In genomic region chr2:36481709-36482108, GRCh38 we compare ENCODE assay signal across 19 cellular contexts.
DNase-seq lines count a peak whose midpoint lies in the region; ATAC-seq and TF ChIP-seq lines count a peak whose summit lies in the region.
"Had no signal": no experiment of that assay in that cellular context is flagged by ENCODE, and none has a peak within 500 bp of the region (broad histone marks: within the 10 kb centered on the region; RNA-seq: fewer than 3 reads in every experiment).

No MANE protein-coding gene starts in this region.

- H2AFZ ChIP-seq in KMS-11 (ENCODE audit: low read depth): no peak overlapping the region

- no peaks in the 10 kb centered on the region for H3K9me3 ChIP-seq in thoracic aorta

- no peak for TF ChIP-seq CTCF in KMS-11 (conservative IDR thresholded peaks at IDR 0.05; ENCODE audit: low read depth, low read length)
- TF ChIP-seq CTCF in WTC11 (IDR thresholded peaks at IDR 0.05): no peak
- TF ChIP-seq CTCF in mesothelial cell of epicardium (IDR thresholded peaks at IDR 0.05; ENCODE audit: unreplicated experiment): no peak
- no peak for TF ChIP-seq CTCF in thoracic aorta (IDR thresholded peaks at IDR 0.05)

- H3K4me3 ChIP-seq in KMS-11 (IDR thresholded peaks at IDR 0.05; ENCODE audit: insufficient read depth, low read depth, low read length): peak overlapping the region; percentile 7
- no peak overlapping the region for H3K4me3 ChIP-seq in thoracic aorta
- H3K4me3 ChIP-seq: spleen had no signal

- no peaks in the 10 kb centered on the region for H3K9me3 Mint-ChIP-seq in WTC11
- no peaks in the 10 kb centered on the region for H3K9me3 Mint-ChIP-seq in mesothelial cell of epicardium
- H3K9me3 Mint-ChIP-seq: natural killer cell had no signal

- H3K4me3 Mint-ChIP-seq in WTC11 (no peak overlapping the region), mesothelial cell of epicardium (no peak overlapping the region)
- H3K4me3 Mint-ChIP-seq: activated naive CD8-positive, alpha-beta T cell treated with anti-CD3 and anti-CD28 coated beads, Interleukin-2, amount 10 ng/mL, durations not matched to agents 7 days and 5 days; CD4-positive, CD25-positive, alpha-beta regulatory T cell; natural killer cell had no signal

- H3K36me3 ChIP-seq in KMS-11 (ENCODE audit: insufficient read depth) (peaks cover 9% of the 10 kb centered on the region; the same call in 1 of the 2 replicates), thoracic aorta (peaks cover 27% of the 10 kb centered on the region)

- H3K27ac ChIP-seq in KMS-11: peak overlapping the region; percentile 97
- peak overlapping the region; percentile 68 to 87 for H3K27ac ChIP-seq in thoracic aorta
- H3K27ac ChIP-seq: spleen had no signal

- peaks cover 72% of the 10 kb centered on the region for H3K4me1 ChIP-seq in KMS-11 (ENCODE audit: low read depth, poor library complexity, severe bottlenecking)
- peaks cover 38 to 72% of the 10 kb centered on the region in 2 donors for H3K4me1 ChIP-seq in thoracic aorta (ENCODE audit: control insufficient read depth in 1 of 2, low read depth in 2 of 2)

- POLR2A ChIA-PET in WTC11 (lab: Charles Lee): no interaction called here

- no peak overlapping the region for H3K9ac ChIP-seq in KMS-11

- peak overlapping the region; percentile 76 for H3K4me2 ChIP-seq in KMS-11

- H3K27me3 Mint-ChIP-seq in WTC11 (ENCODE audit: low read depth) (no peaks in the 10 kb centered on the region), mesothelial cell of epicardium (ENCODE audit: low read depth) (no peaks in the 10 kb centered on the region)
- H3K27me3 Mint-ChIP-seq: activated naive CD8-positive, alpha-beta T cell treated with anti-CD3 and anti-CD28 coated beads, Interleukin-2, amount 10 ng/mL, durations not matched to agents 7 days and 5 days; CD4-positive, CD25-positive, alpha-beta regulatory T cell had no signal

- ATAC-seq in WTC11 (no peak), thoracic aorta (ENCODE audit: insufficient number of reproducible peaks, low FRiP score, low read depth) (no peak), HG03378 (IDR thresholded peaks at IDR 0.05; ENCODE audit: unreplicated experiment) (no peak), HG03139 (IDR thresholded peaks at IDR 0.05; ENCODE audit: unreplicated experiment) (no peak), HG02870 (IDR thresholded peaks at IDR 0.05; ENCODE audit: unreplicated experiment) (no peak)
- ATAC-seq: left lobe of liver, natural killer cell had no signal

- H3K27me3 ChIP-seq in KMS-11 (ENCODE audit: insufficient read depth, low read depth) (no peaks in the 10 kb centered on the region), thoracic aorta (replicated peaks; ENCODE audit: insufficient read depth) (no peaks in the 10 kb centered on the region)
- H3K27me3 ChIP-seq: spleen had no signal

- no peaks in the 10 kb centered on the region for H3K79me2 ChIP-seq in KMS-11 (ENCODE audit: insufficient read depth, low read depth)

- DNase-seq in WTC11 (ENCODE audit: low spot score) (no peak), mesothelial cell of epicardium (ENCODE audit: low spot score in 2 of 2, unreplicated experiment in 2 of 2) (no peak), thoracic aorta (ENCODE audit: low spot score) (no peak)
- DNase-seq: activated CD8-positive, alpha-beta memory T cell treated with anti-CD3 and anti-CD28 coated beads for 24 hours; activated effector memory CD4-positive, alpha-beta T cell treated with Interleukin-2 at 50 U/mL for 16 hours; activated naive CD8-positive, alpha-beta T cell treated with anti-CD3 and anti-CD28 coated beads, Interleukin-2, amount 10 ng/mL, durations not matched to agents 7 days and 5 days; CD4-positive, CD25-positive, alpha-beta regulatory T cell; natural killer cell; NCI-H1694 treated with DMSO at 0.1 percent for 48 hours; NCI-H2171 treated with DMSO at 0.1 percent for 48 hours; NCI-H510A treated with DMSO at 0.1 percent for 48 hours; SIG-M5; spleen; stimulated activated CD4-positive, alpha-beta T cell treated with anti-CD3 and anti-CD28 coated beads, Interleukin-2, amount 100 ng/mL, for 48 hours had no signal

- H3K27ac Mint-ChIP-seq in WTC11 (peak overlapping the region; percentile 7; the same call in 1 of the 2 replicates), mesothelial cell of epicardium (peak overlapping the region; percentile 6)
- H3K27ac Mint-ChIP-seq: activated naive CD8-positive, alpha-beta T cell treated with anti-CD3 and anti-CD28 coated beads, Interleukin-2, amount 10 ng/mL, durations not matched to agents 7 days and 5 days; natural killer cell had no signal

- H3K36me3 Mint-ChIP-seq in WTC11 (peaks cover 51% of the 10 kb centered on the region), mesothelial cell of epicardium (peaks cover 41% of the 10 kb centered on the region)

- no peaks in the 10 kb centered on the region for H4K20me1 ChIP-seq in KMS-11 (ENCODE audit: insufficient read depth)

- H3K4me1 Mint-ChIP-seq in WTC11 (peaks cover 29% of the 10 kb centered on the region), mesothelial cell of epicardium (peaks cover 57% of the 10 kb centered on the region)
- H3K4me1 Mint-ChIP-seq: activated naive CD8-positive, alpha-beta T cell treated with anti-CD3 and anti-CD28 coated beads, Interleukin-2, amount 10 ng/mL, durations not matched to agents 7 days and 5 days had no signal

- CTCF ChIA-PET in WTC11 (lab: Charles Lee): no interaction called here

TF ChIP-seq in WTC11, 78 proteins besides CTCF, POLR2A, EP300 and RAD21:
- TF ChIP-seq SOX15 (CRISPR knock-in tag; IDR thresholded peaks at IDR 0.05) (no peak), CDX4 (CRISPR knock-in tag; IDR thresholded peaks at IDR 0.05; ENCODE audit: borderline replicate concordance) (no peak)
